ENCODE assay signal across 1 cellular context in genomic region chr1:15384301-15384901, GRCh38.
TF ChIP-seq lines count a peak whose summit lies in the region.

No MANE protein-coding gene starts in this region.

TF ChIP-seq in GM12878, 131 proteins besides CTCF, POLR2A, EP300 and RAD21:
- no peak for TF ChIP-seq RELA (IDR thresholded peaks at IDR 0.05; ENCODE audit: borderline replicate concordance, partially characterized antibody)
- TF ChIP-seq CHD1 (IDR thresholded peaks at IDR 0.05; ENCODE audit: low read depth, low read length), result no peak
- no peak for TF ChIP-seq SUZ12 (IDR thresholded peaks at IDR 0.05; ENCODE audit: unreplicated experiment)
- TF ChIP-seq NFXL1 (IDR thresholded peaks at IDR 0.05; ENCODE audit: borderline replicate concordance), result no peak
- peak; percentile 41; the same call in 1 of the 2 replicates for TF ChIP-seq YY1 (IDR thresholded peaks at IDR 0.05; ENCODE audit: low read depth, low read length)
- TF ChIP-seq POU2F2 (IDR thresholded peaks at IDR 0.05; ENCODE audit: borderline replicate concordance, low read depth, low read length), result peak; percentile 100
- TF ChIP-seq ZBTB33 (IDR thresholded peaks at IDR 0.05), result no peak
- TF ChIP-seq SPI1 (IDR thresholded peaks at IDR 0.05; ENCODE audit: borderline replicate concordance, insufficient read depth, low read depth, low read length), result no peak
- TF ChIP-seq MAX (IDR thresholded peaks at IDR 0.05; ENCODE audit: low read depth, low read length), result no peak
- no peak for TF ChIP-seq NBN (IDR thresholded peaks at IDR 0.05)
- no peak for TF ChIP-seq ATF7 (IDR thresholded peaks at IDR 0.05; ENCODE audit: low read depth)
- TF ChIP-seq PML (IDR thresholded peaks at IDR 0.05; ENCODE audit: low read length), result no peak
- TF ChIP-seq CBX3 (IDR thresholded peaks at IDR 0.05; ENCODE audit: borderline replicate concordance, low read depth), result no peak
- TF ChIP-seq MTA2 (IDR thresholded peaks at IDR 0.05; ENCODE audit: low read depth), result no peak
- no peak for TF ChIP-seq ZNF622 (IDR thresholded peaks at IDR 0.05)
- TF ChIP-seq, protein P1, sequence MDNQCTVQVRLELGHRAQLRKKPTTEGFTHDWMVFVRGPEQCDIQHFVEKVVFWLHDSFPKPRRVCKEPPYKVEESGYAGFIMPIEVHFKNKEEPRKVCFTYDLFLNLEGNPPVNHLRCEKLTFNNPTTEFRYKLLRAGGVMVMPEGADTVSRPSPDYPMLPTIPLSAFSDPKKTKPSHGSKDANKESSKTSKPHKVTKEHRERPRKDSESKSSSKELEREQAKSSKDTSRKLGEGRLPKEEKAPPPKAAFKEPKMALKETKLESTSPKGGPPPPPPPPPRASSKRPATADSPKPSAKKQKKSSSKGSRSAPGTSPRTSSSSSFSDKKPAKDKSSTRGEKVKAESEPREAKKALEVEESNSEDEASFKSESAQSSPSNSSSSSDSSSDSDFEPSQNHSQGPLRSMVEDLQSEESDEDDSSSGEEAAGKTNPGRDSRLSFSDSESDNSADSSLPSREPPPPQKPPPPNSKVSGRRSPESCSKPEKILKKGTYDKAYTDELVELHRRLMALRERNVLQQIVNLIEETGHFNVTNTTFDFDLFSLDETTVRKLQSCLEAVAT (IDR thresholded peaks at IDR 0.05), result no peak
- no peak for TF ChIP-seq RBBP5 (conservative IDR thresholded peaks at IDR 0.05)
- TF ChIP-seq ETV6 (conservative IDR thresholded peaks at IDR 0.05 in 1 of 2, IDR thresholded peaks at IDR 0.05 in 1 of 2; ENCODE audit: borderline replicate concordance in 1 of 2, low read depth in 1 of 2), result no peak
- peak; percentile 34; the same call in 1 of the 2 replicates for TF ChIP-seq TAF1 (IDR thresholded peaks at IDR 0.05; ENCODE audit: borderline replicate concordance, low read depth, low read length)
- TF ChIP-seq BACH1 (IDR thresholded peaks at IDR 0.05; ENCODE audit: borderline replicate concordance), result no peak
- peak; percentile 43; the same call in 1 of the 2 replicates for TF ChIP-seq CBFB (IDR thresholded peaks at IDR 0.05; ENCODE audit: low read depth)
- TF ChIP-seq NR2C2 (IDR thresholded peaks at IDR 0.05; ENCODE audit: borderline replicate concordance, control insufficient read depth, insufficient read length, low read depth), result no peak
- TF ChIP-seq KDM1A (IDR thresholded peaks at IDR 0.05; ENCODE audit: borderline replicate concordance), result no peak
- no peak for TF ChIP-seq RELB (IDR thresholded peaks at IDR 0.05; ENCODE audit: low read depth)
- no peak for TF ChIP-seq FOXM1 (IDR thresholded peaks at IDR 0.05; ENCODE audit: low read depth, low read length)
- no peak for TF ChIP-seq PKNOX1 (IDR thresholded peaks at IDR 0.05)
- peak; percentile 77; the same call in 1 of the 2 replicates for TF ChIP-seq ASH2L (IDR thresholded peaks at IDR 0.05; ENCODE audit: borderline replicate concordance, low read depth)
- TF ChIP-seq SIN3A (IDR thresholded peaks at IDR 0.05; ENCODE audit: low read depth, low read length), result no peak
- peak; percentile 74 for TF ChIP-seq RUNX3 (IDR thresholded peaks at IDR 0.05; ENCODE audit: low read length)
- TF ChIP-seq RB1 (IDR thresholded peaks at IDR 0.05; ENCODE audit: borderline replicate concordance), result no peak
- no peak for TF ChIP-seq ZZZ3 (IDR thresholded peaks at IDR 0.05; ENCODE audit: control insufficient read depth, insufficient read length, low read depth)
- TF ChIP-seq MTA3 (IDR thresholded peaks at IDR 0.05; ENCODE audit: borderline replicate concordance, low read length), result no peak
- TF ChIP-seq CHD2 (IDR thresholded peaks at IDR 0.05; ENCODE audit: borderline replicate concordance, low read depth, low read length), result no peak
- TF ChIP-seq TBL1XR1 (IDR thresholded peaks at IDR 0.05; ENCODE audit: low read depth, low read length), result no peak
- TF ChIP-seq NRF1 (conservative IDR thresholded peaks at IDR 0.05; ENCODE audit: low read depth, low read length), result no peak
- no peak for TF ChIP-seq SMAD1 (IDR thresholded peaks at IDR 0.05; ENCODE audit: low read depth, partially characterized antibody)
- TF ChIP-seq ZBTB40 (IDR thresholded peaks at IDR 0.05; ENCODE audit: borderline replicate concordance), result no peak
- no peak for TF ChIP-seq NR2F1 (conservative IDR thresholded peaks at IDR 0.05)
- TF ChIP-seq NFYA (IDR thresholded peaks at IDR 0.05; ENCODE audit: borderline replicate concordance, low read depth, low read length), result no peak
- TF ChIP-seq REST (IDR thresholded peaks at IDR 0.05; ENCODE audit: low read depth, low read length), result no peak
- no peak for TF ChIP-seq MXI1 (IDR thresholded peaks at IDR 0.05; ENCODE audit: low read depth, low read length)
- TF ChIP-seq STAT1 (conservative IDR thresholded peaks at IDR 0.05), result no peak
- no peak for TF ChIP-seq SIX5 (IDR thresholded peaks at IDR 0.05; ENCODE audit: low read depth, low read length, severe bottlenecking)
- TF ChIP-seq BHLHE40 (IDR thresholded peaks at IDR 0.05; ENCODE audit: borderline replicate concordance in 1 of 2, low read depth in 2 of 2, low read length in 1 of 2), result no peak
- TF ChIP-seq FOXK2 (IDR thresholded peaks at IDR 0.05), result no peak
